ENCODE assay signal across 1 cellular context in genomic region chr6:19210849-19211590, GRCh38.
TF ChIP-seq lines count a peak whose summit lies in the region.

No MANE protein-coding gene starts in this region.

TF ChIP-seq in H1, 55 proteins besides CTCF, POLR2A, EP300 and RAD21 (continued from another document):
- TF ChIP-seq, protein P1, sequence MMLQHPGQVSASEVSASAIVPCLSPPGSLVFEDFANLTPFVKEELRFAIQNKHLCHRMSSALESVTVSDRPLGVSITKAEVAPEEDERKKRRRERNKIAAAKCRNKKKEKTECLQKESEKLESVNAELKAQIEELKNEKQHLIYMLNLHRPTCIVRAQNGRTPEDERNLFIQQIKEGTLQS (IDR thresholded peaks at IDR 0.05; ENCODE audit: insufficient read depth, low read depth, low read length): no peak
- no peak for TF ChIP-seq KDM5A (IDR thresholded peaks at IDR 0.05; ENCODE audit: low read length)
